ENCODE assay signal across 16 cellular contexts in the genomic region with DNA sequence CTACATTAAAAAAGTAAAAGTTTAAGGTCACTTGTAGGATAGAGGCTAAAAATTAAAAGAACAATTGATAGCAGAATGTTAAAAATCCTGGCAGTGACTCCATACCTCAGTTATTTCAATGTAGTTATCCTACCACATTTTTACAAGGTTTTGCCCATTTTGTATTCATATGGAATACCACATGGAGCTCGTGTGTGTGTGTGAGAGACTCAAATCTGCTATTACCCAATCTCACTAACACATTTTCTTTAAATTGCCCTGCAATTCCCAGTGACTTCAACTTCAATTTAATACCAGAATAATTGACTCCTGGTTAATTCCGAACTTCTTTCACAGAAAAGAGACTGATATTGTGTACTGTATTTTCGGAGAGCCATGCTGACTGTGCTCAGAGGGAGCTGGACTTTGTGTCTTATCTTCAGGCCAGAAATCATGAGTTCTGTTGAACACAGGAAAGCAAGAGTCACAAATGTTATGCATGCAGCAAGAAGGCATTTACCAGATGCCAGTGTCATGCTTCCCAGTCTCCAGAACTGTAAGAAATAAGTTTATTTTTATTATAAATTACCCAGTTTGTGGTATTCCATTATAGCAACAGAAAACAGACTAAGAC.
"Had no signal": no experiment of that assay in that cellular context is flagged by ENCODE, and none has a peak within 500 bp of the region (broad histone marks: within the 10 kb centered on the region; RNA-seq: fewer than 3 reads in every experiment).

No MANE protein-coding gene starts in this region.

- FAIRE-seq: islet of Langerhans had no signal

- H3K27ac ChIP-seq: coronary artery, gastrocnemius medialis, heart right ventricle, parathyroid adenoma had no signal

- H2AFZ ChIP-seq: parathyroid adenoma had no signal

- H3K4me3 Mint-ChIP-seq: activated CD4-positive, alpha-beta memory T cell treated with anti-CD3 and anti-CD28 coated beads, Interleukin-2, amount 10 ng/mL, durations not matched to agents 7 days and 5 days; activated naive CD4-positive, alpha-beta T cell treated with anti-CD3 and anti-CD28 coated beads, Interleukin-2, amount 50 U/mL, for 24 hours; naive B cell; stimulated activated memory B cell treated with anti-CD40 and anti-IgM and Interleukin-4, amounts not matched to agents 10 μg/mL and 1 μg/mL and 100 μg/mL, for 72 hours had no signal

- H3K36me3 ChIP-seq: gastrocnemius medialis, heart right ventricle had no signal

- H3K27ac Mint-ChIP-seq: activated CD4-positive, alpha-beta memory T cell treated with anti-CD3 and anti-CD28 coated beads, Interleukin-2, amount 10 ng/mL, durations not matched to agents 7 days and 5 days; activated naive CD4-positive, alpha-beta T cell treated with anti-CD3 and anti-CD28 coated beads, Interleukin-2, amount 50 U/mL, for 24 hours; naive B cell; stimulated activated memory B cell treated with anti-CD40 and anti-IgM and Interleukin-4, amounts not matched to agents 10 μg/mL and 1 μg/mL and 100 μg/mL, for 72 hours had no signal

- H3K9ac ChIP-seq: parathyroid adenoma had no signal

- DNase-seq: activated CD4-positive, alpha-beta memory T cell treated with anti-CD3 and anti-CD28 coated beads, Interleukin-2, amount 10 ng/mL, durations not matched to agents 7 days and 5 days; activated CD4-positive, CD25-positive, alpha-beta regulatory T cell treated with anti-CD3 and anti-CD28 coated beads, Interleukin-2, amount 50 U/mL, for 72 hours; activated CD8-positive, alpha-beta memory T cell treated with anti-CD3 and anti-CD28 coated beads, Interleukin-2, amount 50 U/mL, for 4 hours; activated effector memory CD4-positive, alpha-beta T cell treated with anti-CD3 and anti-CD28 coated beads, Interleukin-2, amount 50 U/mL, for 16 hours; activated T-cell treated with anti-CD3 and anti-CD28 coated beads, Interleukin-2, amount 50 U/mL, for 48 hours; amniotic stem cell; central memory CD4-positive, alpha-beta T cell; gastrocnemius medialis; heart right ventricle; naive B cell; stimulated activated CD4-positive, alpha-beta T cell treated with anti-CD3 and anti-CD28 coated beads, Interleukin-2, amount 100 ng/mL, for 48 hours had no signal

- H3K9me3 ChIP-seq: gastrocnemius medialis, heart right ventricle had no signal

- H3K36me3 Mint-ChIP-seq: activated naive CD4-positive, alpha-beta T cell treated with anti-CD3 and anti-CD28 coated beads, Interleukin-2, amount 50 U/mL, for 24 hours; naive B cell; stimulated activated memory B cell treated with anti-CD40 and anti-IgM and Interleukin-4, amounts not matched to agents 10 μg/mL and 1 μg/mL and 100 μg/mL, for 72 hours had no signal

- H3K27me3 ChIP-seq: gastrocnemius medialis, heart right ventricle had no signal

- H3K27me3 Mint-ChIP-seq: naive B cell; stimulated activated memory B cell treated with anti-CD40 and anti-IgM and Interleukin-4, amounts not matched to agents 10 μg/mL and 1 μg/mL and 100 μg/mL, for 72 hours had no signal

- H3K4me3 ChIP-seq: coronary artery, gastrocnemius medialis, heart right ventricle had no signal

- H3K9me3 Mint-ChIP-seq: activated CD4-positive, alpha-beta memory T cell treated with anti-CD3 and anti-CD28 coated beads, Interleukin-2, amount 10 ng/mL, durations not matched to agents 7 days and 5 days; activated naive CD4-positive, alpha-beta T cell treated with anti-CD3 and anti-CD28 coated beads, Interleukin-2, amount 50 U/mL, for 24 hours; stimulated activated memory B cell treated with anti-CD40 and anti-IgM and Interleukin-4, amounts not matched to agents 10 μg/mL and 1 μg/mL and 100 μg/mL, for 72 hours had no signal

- H3K4me1 Mint-ChIP-seq: activated CD4-positive, alpha-beta memory T cell treated with anti-CD3 and anti-CD28 coated beads, Interleukin-2, amount 10 ng/mL, durations not matched to agents 7 days and 5 days; activated naive CD4-positive, alpha-beta T cell treated with anti-CD3 and anti-CD28 coated beads, Interleukin-2, amount 50 U/mL, for 24 hours; naive B cell; stimulated activated memory B cell treated with anti-CD40 and anti-IgM and Interleukin-4, amounts not matched to agents 10 μg/mL and 1 μg/mL and 100 μg/mL, for 72 hours had no signal

- H3K4me1 ChIP-seq: gastrocnemius medialis, heart right ventricle, parathyroid adenoma had no signal

- H3K79me2 ChIP-seq: parathyroid adenoma had no signal
